Comparison of ENCODE assay signal across 1 cellular context in the genomic region with DNA sequence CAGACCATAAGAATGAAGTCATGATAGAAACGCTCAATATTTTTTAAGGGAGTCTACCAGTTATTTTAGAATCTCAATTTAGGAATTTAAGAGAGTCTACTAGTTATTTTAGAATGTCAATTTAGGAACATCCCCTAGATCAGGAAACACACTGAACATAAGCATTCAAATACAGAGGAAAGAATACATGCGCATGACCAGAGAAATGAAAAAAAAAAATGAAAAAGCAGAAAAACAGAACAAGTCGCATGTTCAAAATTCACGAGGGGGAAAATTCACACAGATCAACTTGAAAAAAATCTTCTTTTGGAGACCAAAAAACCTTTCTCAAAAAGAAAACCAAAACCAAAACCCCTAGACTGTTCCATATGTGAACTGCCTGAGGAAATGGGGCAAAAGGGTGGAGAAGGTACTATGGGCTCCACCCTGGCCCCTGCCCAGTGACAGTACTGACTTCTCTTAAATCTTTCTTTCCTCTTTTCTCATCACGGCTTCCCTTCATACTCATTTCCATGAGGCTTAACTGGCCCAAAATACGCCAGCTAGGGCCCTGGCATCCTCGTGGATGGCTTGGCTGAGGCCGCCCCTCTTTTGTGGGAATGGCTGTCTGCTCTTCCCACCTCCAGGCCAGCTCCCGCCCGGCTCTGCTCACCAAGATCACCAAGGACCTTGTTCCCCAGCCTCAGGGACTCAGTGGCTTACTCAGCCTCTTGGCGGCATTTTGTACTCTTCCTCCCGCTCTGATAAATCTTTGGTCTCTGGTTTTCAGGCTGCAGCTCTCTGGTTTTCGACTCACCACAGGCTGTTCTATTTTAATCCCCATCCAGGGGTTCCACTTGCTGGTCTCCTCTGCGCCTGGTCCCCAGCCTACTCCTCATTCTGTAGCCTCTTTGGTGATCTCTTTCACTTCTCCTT.
TF ChIP-seq lines count a peak whose summit lies in the region.

No MANE protein-coding gene starts in this region.

TF ChIP-seq in H1, 55 proteins besides CTCF, POLR2A, EP300 and RAD21:
- TF ChIP-seq, protein P1, sequence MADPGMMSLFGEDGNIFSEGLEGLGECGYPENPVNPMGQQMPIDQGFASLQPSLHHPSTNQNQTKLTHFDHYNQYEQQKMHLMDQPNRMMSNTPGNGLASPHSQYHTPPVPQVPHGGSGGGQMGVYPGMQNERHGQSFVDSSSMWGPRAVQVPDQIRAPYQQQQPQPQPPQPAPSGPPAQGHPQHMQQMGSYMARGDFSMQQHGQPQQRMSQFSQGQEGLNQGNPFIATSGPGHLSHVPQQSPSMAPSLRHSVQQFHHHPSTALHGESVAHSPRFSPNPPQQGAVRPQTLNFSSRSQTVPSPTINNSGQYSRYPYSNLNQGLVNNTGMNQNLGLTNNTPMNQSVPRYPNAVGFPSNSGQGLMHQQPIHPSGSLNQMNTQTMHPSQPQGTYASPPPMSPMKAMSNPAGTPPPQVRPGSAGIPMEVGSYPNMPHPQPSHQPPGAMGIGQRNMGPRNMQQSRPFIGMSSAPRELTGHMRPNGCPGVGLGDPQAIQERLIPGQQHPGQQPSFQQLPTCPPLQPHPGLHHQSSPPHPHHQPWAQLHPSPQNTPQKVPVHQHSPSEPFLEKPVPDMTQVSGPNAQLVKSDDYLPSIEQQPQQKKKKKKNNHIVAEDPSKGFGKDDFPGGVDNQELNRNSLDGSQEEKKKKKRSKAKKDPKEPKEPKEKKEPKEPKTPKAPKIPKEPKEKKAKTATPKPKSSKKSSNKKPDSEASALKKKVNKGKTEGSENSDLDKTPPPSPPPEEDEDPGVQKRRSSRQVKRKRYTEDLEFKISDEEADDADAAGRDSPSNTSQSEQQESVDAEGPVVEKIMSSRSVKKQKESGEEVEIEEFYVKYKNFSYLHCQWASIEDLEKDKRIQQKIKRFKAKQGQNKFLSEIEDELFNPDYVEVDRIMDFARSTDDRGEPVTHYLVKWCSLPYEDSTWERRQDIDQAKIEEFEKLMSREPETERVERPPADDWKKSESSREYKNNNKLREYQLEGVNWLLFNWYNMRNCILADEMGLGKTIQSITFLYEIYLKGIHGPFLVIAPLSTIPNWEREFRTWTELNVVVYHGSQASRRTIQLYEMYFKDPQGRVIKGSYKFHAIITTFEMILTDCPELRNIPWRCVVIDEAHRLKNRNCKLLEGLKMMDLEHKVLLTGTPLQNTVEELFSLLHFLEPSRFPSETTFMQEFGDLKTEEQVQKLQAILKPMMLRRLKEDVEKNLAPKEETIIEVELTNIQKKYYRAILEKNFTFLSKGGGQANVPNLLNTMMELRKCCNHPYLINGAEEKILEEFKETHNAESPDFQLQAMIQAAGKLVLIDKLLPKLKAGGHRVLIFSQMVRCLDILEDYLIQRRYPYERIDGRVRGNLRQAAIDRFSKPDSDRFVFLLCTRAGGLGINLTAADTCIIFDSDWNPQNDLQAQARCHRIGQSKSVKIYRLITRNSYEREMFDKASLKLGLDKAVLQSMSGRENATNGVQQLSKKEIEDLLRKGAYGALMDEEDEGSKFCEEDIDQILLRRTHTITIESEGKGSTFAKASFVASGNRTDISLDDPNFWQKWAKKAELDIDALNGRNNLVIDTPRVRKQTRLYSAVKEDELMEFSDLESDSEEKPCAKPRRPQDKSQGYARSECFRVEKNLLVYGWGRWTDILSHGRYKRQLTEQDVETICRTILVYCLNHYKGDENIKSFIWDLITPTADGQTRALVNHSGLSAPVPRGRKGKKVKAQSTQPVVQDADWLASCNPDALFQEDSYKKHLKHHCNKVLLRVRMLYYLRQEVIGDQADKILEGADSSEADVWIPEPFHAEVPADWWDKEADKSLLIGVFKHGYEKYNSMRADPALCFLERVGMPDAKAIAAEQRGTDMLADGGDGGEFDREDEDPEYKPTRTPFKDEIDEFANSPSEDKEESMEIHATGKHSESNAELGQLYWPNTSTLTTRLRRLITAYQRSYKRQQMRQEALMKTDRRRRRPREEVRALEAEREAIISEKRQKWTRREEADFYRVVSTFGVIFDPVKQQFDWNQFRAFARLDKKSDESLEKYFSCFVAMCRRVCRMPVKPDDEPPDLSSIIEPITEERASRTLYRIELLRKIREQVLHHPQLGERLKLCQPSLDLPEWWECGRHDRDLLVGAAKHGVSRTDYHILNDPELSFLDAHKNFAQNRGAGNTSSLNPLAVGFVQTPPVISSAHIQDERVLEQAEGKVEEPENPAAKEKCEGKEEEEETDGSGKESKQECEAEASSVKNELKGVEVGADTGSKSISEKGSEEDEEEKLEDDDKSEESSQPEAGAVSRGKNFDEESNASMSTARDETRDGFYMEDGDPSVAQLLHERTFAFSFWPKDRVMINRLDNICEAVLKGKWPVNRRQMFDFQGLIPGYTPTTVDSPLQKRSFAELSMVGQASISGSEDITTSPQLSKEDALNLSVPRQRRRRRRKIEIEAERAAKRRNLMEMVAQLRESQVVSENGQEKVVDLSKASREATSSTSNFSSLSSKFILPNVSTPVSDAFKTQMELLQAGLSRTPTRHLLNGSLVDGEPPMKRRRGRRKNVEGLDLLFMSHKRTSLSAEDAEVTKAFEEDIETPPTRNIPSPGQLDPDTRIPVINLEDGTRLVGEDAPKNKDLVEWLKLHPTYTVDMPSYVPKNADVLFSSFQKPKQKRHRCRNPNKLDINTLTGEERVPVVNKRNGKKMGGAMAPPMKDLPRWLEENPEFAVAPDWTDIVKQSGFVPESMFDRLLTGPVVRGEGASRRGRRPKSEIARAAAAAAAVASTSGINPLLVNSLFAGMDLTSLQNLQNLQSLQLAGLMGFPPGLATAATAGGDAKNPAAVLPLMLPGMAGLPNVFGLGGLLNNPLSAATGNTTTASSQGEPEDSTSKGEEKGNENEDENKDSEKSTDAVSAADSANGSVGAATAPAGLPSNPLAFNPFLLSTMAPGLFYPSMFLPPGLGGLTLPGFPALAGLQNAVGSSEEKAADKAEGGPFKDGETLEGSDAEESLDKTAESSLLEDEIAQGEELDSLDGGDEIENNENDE (IDR thresholded peaks at IDR 0.05; ENCODE audit: insufficient replicate concordance, low read length) = no peak
- TF ChIP-seq, protein P2, sequence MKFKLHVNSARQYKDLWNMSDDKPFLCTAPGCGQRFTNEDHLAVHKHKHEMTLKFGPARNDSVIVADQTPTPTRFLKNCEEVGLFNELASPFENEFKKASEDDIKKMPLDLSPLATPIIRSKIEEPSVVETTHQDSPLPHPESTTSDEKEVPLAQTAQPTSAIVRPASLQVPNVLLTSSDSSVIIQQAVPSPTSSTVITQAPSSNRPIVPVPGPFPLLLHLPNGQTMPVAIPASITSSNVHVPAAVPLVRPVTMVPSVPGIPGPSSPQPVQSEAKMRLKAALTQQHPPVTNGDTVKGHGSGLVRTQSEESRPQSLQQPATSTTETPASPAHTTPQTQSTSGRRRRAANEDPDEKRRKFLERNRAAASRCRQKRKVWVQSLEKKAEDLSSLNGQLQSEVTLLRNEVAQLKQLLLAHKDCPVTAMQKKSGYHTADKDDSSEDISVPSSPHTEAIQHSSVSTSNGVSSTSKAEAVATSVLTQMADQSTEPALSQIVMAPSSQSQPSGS (IDR thresholded peaks at IDR 0.05; ENCODE audit: low read length) = no peak
- TF ChIP-seq RBBP5 (IDR thresholded peaks at IDR 0.05; ENCODE audit: borderline replicate concordance, low read depth, low read length) (no peak), SIN3A (conservative IDR thresholded peaks at IDR 0.05 in 1 of 2, IDR thresholded peaks at IDR 0.05 in 1 of 2; ENCODE audit: low read depth in 1 of 2, low read length in 2 of 2) (no peak), NRF1 (IDR thresholded peaks at IDR 0.05; ENCODE audit: low read depth, low read length) (no peak)
